Comparison of ENCODE assay signal across 8 cellular contexts in the genomic region with DNA sequence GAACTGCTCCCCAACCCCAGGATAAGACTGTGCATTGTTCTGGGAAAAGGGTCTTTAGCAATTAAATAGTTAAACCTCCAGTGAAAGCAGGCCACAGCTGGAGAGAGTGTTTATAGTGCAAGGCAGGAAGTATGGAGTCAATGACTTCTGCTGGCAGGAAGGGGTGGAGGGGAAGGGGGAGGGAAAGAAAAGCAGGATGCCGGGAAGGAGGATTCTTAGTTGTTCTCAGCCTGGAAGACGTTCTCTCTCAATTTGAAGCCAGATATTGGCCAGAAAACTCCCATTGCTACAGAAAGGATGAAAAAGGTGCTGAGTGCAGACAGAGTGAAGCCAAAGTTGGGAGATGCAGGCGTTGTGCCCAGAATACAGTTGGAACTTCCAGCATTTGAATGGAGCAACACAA. TPM values are rescaled to one million over a fixed set of nuclear protein-coding genes. Genes with fewer than 3 reads are reported as not detected.
DNase-seq lines count a peak whose midpoint lies in the region; FAIRE-seq and TF ChIP-seq lines count a peak whose summit lies in the region.
"Had no signal": no experiment of that assay in that cellular context is flagged by ENCODE, and none has a peak within 500 bp of the region (broad histone marks: within the 10 kb centered on the region; RNA-seq: fewer than 3 reads in every experiment).

No MANE protein-coding gene starts in this region.

- H3K9me3 Mint-ChIP-seq in activated T-cell treated with anti-CD3 and anti-CD28 coated beads, Interleukin-2, amount 50 U/mL, for 24 hours: no peaks in the 10 kb centered on the region
- H3K9me3 Mint-ChIP-seq: T-helper 1 cell treated with Interleukin-12 subunit alpha and Interleukin-12 subunit beta and Interleukin-4 antibody, amounts not matched to agents 30 μg/mL and 1 μg/mL, for 36 hours had no signal

- peaks cover 16% of the 10 kb centered on the region for H3K27me3 Mint-ChIP-seq in activated T-cell treated with anti-CD3 and anti-CD28 coated beads, Interleukin-2, amount 50 U/mL, for 24 hours

- H3K27ac Mint-ChIP-seq in activated T-cell treated with anti-CD3 and anti-CD28 coated beads, Interleukin-2, amount 50 U/mL, for 24 hours: no peak overlapping the region
- H3K27ac Mint-ChIP-seq: T-helper 1 cell treated with Interleukin-12 subunit alpha and Interleukin-12 subunit beta and Interleukin-4 antibody, amounts not matched to agents 30 μg/mL and 1 μg/mL, for 36 hours had no signal

- no peak overlapping the region for H3K4me3 Mint-ChIP-seq in activated T-cell treated with anti-CD3 and anti-CD28 coated beads, Interleukin-2, amount 50 U/mL, for 24 hours
- H3K4me3 Mint-ChIP-seq: T-helper 1 cell treated with Interleukin-12 subunit alpha and Interleukin-12 subunit beta and Interleukin-4 antibody, amounts not matched to agents 30 μg/mL and 1 μg/mL, for 36 hours had no signal

- H3K4me1 ChIP-seq in adrenal gland (replicated peaks in 1 of 2) (peaks cover 0 to 3% of the 10 kb centered on the region in 2 donors), iPS-18a (ENCODE audit: control insufficient read depth, low read depth, low read length) (peaks cover 26% of the 10 kb centered on the region), smooth muscle cell (ENCODE audit: low read depth) (peaks cover 20% of the 10 kb centered on the region)

- H2AFZ ChIP-seq in smooth muscle cell (ENCODE audit: low read depth): peak overlapping the region; percentile 93

- no peak for FAIRE-seq in D721Med (lab: Jason Lieb, UNC)

- H3K27ac ChIP-seq in adrenal gland (peak overlapping the region in 3 of 5 donors; percentile 19 to 47 (median 30)), iPS-18a (ENCODE audit: low read length) (peak overlapping the region; percentile 49), smooth muscle cell (ENCODE audit: low read depth) (peak overlapping the region; percentile 70)

- H3K79me2 ChIP-seq in smooth muscle cell (ENCODE audit: low read depth): no peaks in the 10 kb centered on the region

- WGBS in adrenal gland, 4 donors: 24 to 33% (median 27%) methylated on average over 3 of the region's 3 CpGs
- 17% methylated on average over 3 of the region's 3 CpGs for WGBS in smooth muscle cell (ENCODE audit: low lambda C conversion rate)

- intact Hi-C loops in adrenal gland (cut with DNase I): no loop called here

- H4K20me1 ChIP-seq in smooth muscle cell (ENCODE audit: low read depth): no peaks in the 10 kb centered on the region

- peak overlapping the region; percentile 87 for H3K4me2 ChIP-seq in smooth muscle cell

- H3F3A ChIP-seq in smooth muscle cell (ENCODE audit: low read depth): no peaks in the 10 kb centered on the region

- H3K9ac ChIP-seq in iPS-18a (ENCODE audit: low read length): no peak overlapping the region
- peak overlapping the region; percentile 15 for H3K9ac ChIP-seq in smooth muscle cell (ENCODE audit: low read depth)

- H3K4me3 ChIP-seq in adrenal gland: peak overlapping the region in 1 of 4 donors; percentile 4
- H3K4me3 ChIP-seq in iPS-18a (ENCODE audit: low read length): peak overlapping the region; percentile 38
- H3K4me3 ChIP-seq in smooth muscle cell: peak overlapping the region; percentile 40

- DNase-seq in KBM-7: peak; percentile 69
- DNase-seq in adrenal gland: peak; percentile 18 to 58 (median 39)
- DNase-seq in smooth muscle cell (lab: John Stamatoyannopoulos, UW; ENCODE audit: unreplicated experiment): peak; percentile 2
- no peak for DNase-seq in activated T-cell treated with anti-CD3 and anti-CD28 coated beads, Interleukin-2, amount 50 U/mL, for 24 hours
- no peak for DNase-seq in NCI-H1436 (lab: John Stamatoyannopoulos, UW)
- no peak for DNase-seq in D721Med (ENCODE audit: insufficient read length, low spot score)

- H3K9me3 ChIP-seq in adrenal gland (replicated peaks in 1 of 3) (no peaks in the 10 kb centered on the region), iPS-18a (ENCODE audit: control insufficient read depth, low read depth, low read length) (no peaks in the 10 kb centered on the region), smooth muscle cell (replicated peaks; ENCODE audit: low read depth) (no peaks in the 10 kb centered on the region)

- no peaks in the 10 kb centered on the region for H3K36me3 Mint-ChIP-seq in activated T-cell treated with anti-CD3 and anti-CD28 coated beads, Interleukin-2, amount 50 U/mL, for 24 hours (ENCODE audit: low read depth)

- TF ChIP-seq POLR2A in adrenal gland (IDR thresholded peaks at IDR 0.05): no peak

- no peaks in the 10 kb centered on the region for H3K4me1 Mint-ChIP-seq in activated T-cell treated with anti-CD3 and anti-CD28 coated beads, Interleukin-2, amount 50 U/mL, for 24 hours (ENCODE audit: low read depth)

- H3K36me3 ChIP-seq in adrenal gland (replicated peaks in 1 of 2) (no peaks in the 10 kb centered on the region), iPS-18a (ENCODE audit: control insufficient read depth, low read depth, low read length) (no peaks in the 10 kb centered on the region), smooth muscle cell (ENCODE audit: low read depth) (no peaks in the 10 kb centered on the region)

- in situ Hi-C loops in KBM-7 (cut with MboI; ENCODE audit: low pct_unique_long_range_greater_than_20kb, low sequenced_read_pairs): no loop called here

- H3K27me3 ChIP-seq in adrenal gland (no peaks in the 10 kb centered on the region), iPS-18a (ENCODE audit: control insufficient read depth, insufficient read depth, low read length) (no peaks in the 10 kb centered on the region), smooth muscle cell (ENCODE audit: low read depth) (no peaks in the 10 kb centered on the region)

- TF ChIP-seq CTCF in adrenal gland (IDR thresholded peaks at IDR 0.05) (no peak), smooth muscle cell (IDR thresholded peaks at IDR 0.05; ENCODE audit: borderline replicate concordance, insufficient read depth, poor library complexity, severe bottlenecking) (no peak), D721Med (IDR thresholded peaks at IDR 0.05; ENCODE audit: insufficient read depth, missing control alignments) (no peak)

RNA-seq across cellular contexts. Expression of gene ACTL6A, which starts 35.7 kb away (rescaled TPM):
- total RNA-seq in adrenal gland: 10 to 100 TPM; 28.9 to 62.9 (median 35.1) TPM
- 10 to 100 TPM; 49.0 to 57.2 (median 50.7) TPM for polyA plus RNA-seq in adrenal gland
- total RNA-seq in smooth muscle cell: 62.1 and 66.5 TPM in 2 replicates
- 75.0 and 76.6 TPM in 2 replicates for polyA plus RNA-seq in smooth muscle cell

Comparison
In these comparisons a context has a peak if more than half of its experiments do, and no peak if none do; other contexts are left out.
1. DNase-seq: peak in KBM-7 (single experiment), adrenal gland (7 of 7) and smooth muscle cell (single experiment); none in activated T-cell treated with anti-CD3 and anti-CD28 coated beads, Interleukin-2, amount 50 U/mL, for 24 hours (single experiment), NCI-H1436 (single experiment) and D721Med (single experiment).
2. Peak in every context shown above with its lines, with median percentiles within 50 percentile points of each other: H3K27ac ChIP-seq.